ENCODE assay signal across 28 cellular contexts in the genomic region with DNA sequence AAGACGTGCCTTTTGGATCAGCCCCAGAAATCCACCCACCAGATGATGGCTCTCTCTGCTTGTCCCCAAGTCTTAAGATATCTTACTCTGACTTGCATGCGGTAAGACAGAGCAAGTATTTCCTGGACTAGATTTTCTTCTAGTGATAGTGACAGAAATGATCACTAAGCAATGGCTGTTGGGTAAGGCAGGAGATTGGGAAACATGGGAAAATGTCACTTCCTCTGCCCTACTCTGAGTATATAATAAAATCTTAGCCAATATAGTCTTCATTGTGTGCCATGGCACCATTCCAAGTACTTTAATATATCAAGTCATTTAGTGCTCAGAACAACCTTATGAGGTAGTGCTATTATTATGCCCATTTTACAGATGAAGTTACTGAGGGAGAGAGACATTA. TPM values are rescaled to one million over a fixed set of nuclear protein-coding genes. Genes with fewer than 3 reads are reported as not detected.
A peak's percentile ranks its signal among the peaks of the same experiment; 100 is the strongest.
DNase-seq lines count a peak whose midpoint lies in the region; ATAC-seq and TF ChIP-seq lines count a peak whose summit lies in the region.
"Had no signal": no experiment of that assay in that cellular context is flagged by ENCODE, and none has a peak within 500 bp of the region (broad histone marks: within the 10 kb centered on the region; RNA-seq: fewer than 3 reads in every experiment).

No MANE protein-coding gene starts in this region.

- H3K4me1 Mint-ChIP-seq in natural killer cell treated with Interleukin-12 subunit alpha and Interleukin-12 subunit beta and Interleukin-15 and Interleukin-18, amount 100 ng/mL, for 72 hours (ENCODE audit: low read depth in 2 of 2): no peaks in the 10 kb centered on the region
- H3K4me1 Mint-ChIP-seq: activated naive CD4-positive, alpha-beta T cell treated with anti-CD3 and anti-CD28 coated beads, Interleukin-2, amount 10 ng/mL, durations not matched to agents 7 days and 5 days had no signal

- H3K4me1 ChIP-seq in right cardiac atrium (ENCODE audit: control insufficient read depth, insufficient read depth, low read length) (no peaks in the 10 kb centered on the region), PC-3 (ENCODE audit: insufficient read depth, low read length) (no peaks in the 10 kb centered on the region), uterus (peaks cover 0 to 4% of the 10 kb centered on the region in 2 donors), osteoblast (ENCODE audit: insufficient read depth, low read length) (no peaks in the 10 kb centered on the region)
- H3K4me1 ChIP-seq: A549, adrenal gland, body of pancreas, left ventricle myocardium inferior, psoas muscle had no signal

- WGBS in right cardiac atrium: 37% methylated on average over 2 of the region's 2 CpGs

- no peak overlapping the region for H3K4me3 Mint-ChIP-seq in natural killer cell treated with Interleukin-12 subunit alpha and Interleukin-12 subunit beta and Interleukin-15 and Interleukin-18, amount 100 ng/mL, for 72 hours
- H3K4me3 Mint-ChIP-seq: activated naive CD4-positive, alpha-beta T cell treated with anti-CD3 and anti-CD28 coated beads, Interleukin-2, amount 10 ng/mL, durations not matched to agents 7 days and 5 days; activated T-cell treated with anti-CD3 and anti-CD28 coated beads, Interleukin-2, amount 50 U/mL, for 72 hours; CD8-positive, alpha-beta T cell; HFFc6 had no signal

- intact Hi-C loops in right cardiac atrium (cut with DNase I): no loop called here
- intact Hi-C loops in cardiac septum (cut with DNase I): loop anchor here (10.0 kb wide), 1 partner anchor 76 kb away; no protein-coding TSS in a partner anchor
- intact Hi-C loops in PC-3 (cut with micrococcal nuclease): no loop called here
- intact Hi-C loops in uterus (cut with DNase I; ENCODE audit: low total_unique reads): no loop called here

- H3K4me2 ChIP-seq in PC-3 (ENCODE audit: low read length) (no peak overlapping the region), osteoblast (ENCODE audit: insufficient read depth, low read length) (no peak overlapping the region)
- H3K4me2 ChIP-seq: A549, SK-N-SH had no signal

- H3K9me3 Mint-ChIP-seq in natural killer cell treated with Interleukin-12 subunit alpha and Interleukin-12 subunit beta and Interleukin-15 and Interleukin-18, amount 100 ng/mL, for 72 hours: no peaks in the 10 kb centered on the region
- H3K9me3 Mint-ChIP-seq: activated naive CD4-positive, alpha-beta T cell treated with anti-CD3 and anti-CD28 coated beads, Interleukin-2, amount 10 ng/mL, durations not matched to agents 7 days and 5 days; activated T-cell treated with anti-CD3 and anti-CD28 coated beads, Interleukin-2, amount 50 U/mL, for 72 hours; CD8-positive, alpha-beta T cell; HFFc6 had no signal

- peaks cover 0 to under 1% of the 10 kb centered on the region in 2 donors for H3K27me3 Mint-ChIP-seq in natural killer cell treated with Interleukin-12 subunit alpha and Interleukin-12 subunit beta and Interleukin-15 and Interleukin-18, amount 100 ng/mL, for 72 hours

- no peaks in the 10 kb centered on the region for H3K36me3 ChIP-seq in PC-3 (ENCODE audit: low read depth, low read length)
- H3K36me3 ChIP-seq in uterus: no peaks in the 10 kb centered on the region
- no peaks in the 10 kb centered on the region for H3K36me3 ChIP-seq in osteoblast (ENCODE audit: insufficient read depth, low read length)
- H3K36me3 ChIP-seq: adrenal gland, left ventricle myocardium inferior, sigmoid colon, tibial artery had no signal

- H4K20me1 ChIP-seq in PC-3 (ENCODE audit: low read length) (no peaks in the 10 kb centered on the region), osteoblast (ENCODE audit: insufficient read depth, low read length) (no peaks in the 10 kb centered on the region)

- H3F3A ChIP-seq in PC-3 (ENCODE audit: low read length, unreplicated experiment): no peaks in the 10 kb centered on the region

- ATAC-seq in right cardiac atrium: peak; percentile 19 to 41
- no peak for ATAC-seq in PC-3
- no peak for ATAC-seq in HG03108 (IDR thresholded peaks at IDR 0.05; ENCODE audit: unreplicated experiment)
- ATAC-seq in natural killer cell treated with Interleukin-12 subunit alpha and Interleukin-12 subunit beta and Interleukin-15 and Interleukin-18, amount 100 ng/mL, for 72 hours: no peak
- ATAC-seq: activated T-cell treated with anti-CD3 and anti-CD28 coated beads, Interleukin-2, amount 50 U/mL, for 72 hours; body of pancreas; CD8-positive, alpha-beta T cell; psoas muscle had no signal

- H3K9me3 ChIP-seq in right cardiac atrium (ENCODE audit: control insufficient read depth, low read length) (no peaks in the 10 kb centered on the region), PC-3 (ENCODE audit: low read length) (no peaks in the 10 kb centered on the region), uterus (no peaks in the 10 kb centered on the region), osteoblast (ENCODE audit: low read depth, low read length) (no peaks in the 10 kb centered on the region)
- H3K9me3 ChIP-seq: A549, adrenal gland, body of pancreas, psoas muscle, sigmoid colon, SK-N-SH, tibial artery had no signal

- H3K27ac Mint-ChIP-seq in natural killer cell treated with Interleukin-12 subunit alpha and Interleukin-12 subunit beta and Interleukin-15 and Interleukin-18, amount 100 ng/mL, for 72 hours: no peak overlapping the region
- H3K27ac Mint-ChIP-seq: activated naive CD4-positive, alpha-beta T cell treated with anti-CD3 and anti-CD28 coated beads, Interleukin-2, amount 10 ng/mL, durations not matched to agents 7 days and 5 days; activated T-cell treated with anti-CD3 and anti-CD28 coated beads, Interleukin-2, amount 50 U/mL, for 72 hours; CD8-positive, alpha-beta T cell; HFFc6 had no signal

- no peaks in the 10 kb centered on the region for H3K9me2 ChIP-seq in PC-3 (replicated peaks; ENCODE audit: low read length)
- H3K9me2 ChIP-seq: SK-N-SH had no signal

- no peaks in the 10 kb centered on the region for H3K36me3 Mint-ChIP-seq in natural killer cell treated with Interleukin-12 subunit alpha and Interleukin-12 subunit beta and Interleukin-15 and Interleukin-18, amount 100 ng/mL, for 72 hours
- H3K36me3 Mint-ChIP-seq: activated naive CD4-positive, alpha-beta T cell treated with anti-CD3 and anti-CD28 coated beads, Interleukin-2, amount 10 ng/mL, durations not matched to agents 7 days and 5 days; CD8-positive, alpha-beta T cell had no signal

- H3K79me2 ChIP-seq in PC-3 (ENCODE audit: low read length) (no peaks in the 10 kb centered on the region), osteoblast (ENCODE audit: insufficient read depth, low read length) (no peaks in the 10 kb centered on the region)

- no peak for TF ChIP-seq POLR2A in uterus (IDR thresholded peaks at IDR 0.05)

- POLR2A ChIA-PET in PC-3 (lab: Charles Lee; ENCODE audit: unreplicated experiment): no interaction called here

- CTCF ChIA-PET in PC-3 (lab: Charles Lee): no interaction called here

- H3K27ac ChIP-seq in right cardiac atrium (ENCODE audit: low read length) (no peak overlapping the region), PC-3 (ENCODE audit: low read length) (no peak overlapping the region), uterus (peak overlapping the region; percentile 54 to 65), osteoblast (ENCODE audit: low read depth, low read length) (no peak overlapping the region)
- H3K27ac ChIP-seq: A549, body of pancreas, left ventricle myocardium inferior, psoas muscle, tibial artery had no signal

- TF ChIP-seq CTCF in PC-3 (conservative IDR thresholded peaks at IDR 0.05; ENCODE audit: low read depth, low read length) (no peak), fibroblast of pulmonary artery (IDR thresholded peaks at IDR 0.05; ENCODE audit: low read length, missing control alignments) (no peak), uterus (IDR thresholded peaks at IDR 0.05) (no peak), osteoblast (IDR thresholded peaks at IDR 0.05; ENCODE audit: extremely low read depth, low read depth, low read length) (no peak)

- H2AFZ ChIP-seq in PC-3 (ENCODE audit: low read length) (no peak overlapping the region), osteoblast (ENCODE audit: low read length) (no peak overlapping the region)

- no TSS peak for BruUV-seq in PC-3 (replicated peaks; lab: Mats Ljungman, UMichigan)

- H3K4me3 ChIP-seq in right cardiac atrium (ENCODE audit: low read length): no peak overlapping the region
- H3K4me3 ChIP-seq in PC-3 (ENCODE audit: low read length): no peak overlapping the region
- no peak overlapping the region for H3K4me3 ChIP-seq in fibroblast of pulmonary artery (replicated peaks; ENCODE audit: low read depth, low read length)
- H3K4me3 ChIP-seq in uterus: no peak overlapping the region
- no peak overlapping the region for H3K4me3 ChIP-seq in osteoblast (ENCODE audit: insufficient read depth, low read length)
- H3K4me3 ChIP-seq: A549, adrenal gland, body of pancreas, left ventricle myocardium inferior, psoas muscle, sigmoid colon, tibial artery had no signal

- no peak for DNase-seq in right cardiac atrium
- no peak for DNase-seq in cardiac septum (ENCODE audit: low spot score)
- DNase-seq in PC-3: peak; percentile 6
- DNase-seq in fibroblast of pulmonary artery (ENCODE audit: low read depth): peak; percentile 81
- DNase-seq in uterus: no peak
- no peak for DNase-seq in natural killer cell treated with Interleukin-12 subunit alpha and Interleukin-12 subunit beta and Interleukin-15 and Interleukin-18, amount 100 ng/mL, for 72 hours (ENCODE audit: low spot score)
- DNase-seq in osteoblast (ENCODE audit: insufficient read length, low spot score, missing footprints): no peak
- DNase-seq: activated CD4-positive, CD25-positive, alpha-beta regulatory T cell; activated naive CD4-positive, alpha-beta T cell treated with anti-CD3 and anti-CD28 coated beads, Interleukin-2, amount 10 ng/mL, durations not matched to agents 7 days and 5 days; activated T-cell treated with anti-CD3 and anti-CD28 coated beads, Interleukin-2, amount 50 U/mL, for 72 hours; adrenal gland; body of pancreas; CD8-positive, alpha-beta T cell; HFFc6; KBM-7; left ventricle myocardium inferior; NCI-H1436; NCI-H446 treated with DMSO at 0.1 percent for 48 hours; NCI-H774; nucleus accumbens; psoas muscle; sigmoid colon; SK-N-SH; stimulated activated CD4-positive, alpha-beta T cell treated with anti-CD3 and anti-CD28 coated beads, Interleukin-4, amount 100 ng/mL, for 24 hours; tibial artery had no signal

- H3K9ac ChIP-seq in PC-3 (ENCODE audit: low read length): no peak overlapping the region
- H3K9ac ChIP-seq: SK-N-SH had no signal

- H3K27me3 ChIP-seq in right cardiac atrium (ENCODE audit: control insufficient read depth, insufficient read depth) (no peaks in the 10 kb centered on the region), PC-3 (ENCODE audit: low read length) (no peaks in the 10 kb centered on the region), uterus (no peaks in the 10 kb centered on the region), osteoblast (ENCODE audit: insufficient read depth, low read length) (no peaks in the 10 kb centered on the region)
- H3K27me3 ChIP-seq: adrenal gland, body of pancreas, sigmoid colon, tibial artery had no signal

RNA-seq across cellular contexts. Expression of a gene that starts 31.0 kb away (rescaled TPM):
- total RNA-seq in right cardiac atrium (1 to 10 TPM; 4.0 to 5.2 (median 4.4) TPM), cardiac septum (2.7 TPM), PC-3 (2014; rRNA removed) (1.2 and 2.5 TPM in 2 replicates), uterus (10 to 100 TPM; 11.3 to 23.6 (median 16.2) TPM), osteoblast (0.59 and 0.72 TPM in 2 replicates)
- polyA plus RNA-seq in right cardiac atrium: 2.5 TPM
- total RNA-seq in natural killer cell treated with Interleukin-12 subunit alpha and Interleukin-12 subunit beta and Interleukin-15 and Interleukin-18, amount 100 ng/mL, for 72 hours: under 1 TPM in 1 of 2 donors, not detected in 1; 0.45 TPM
- total RNA-seq: CD8-positive, alpha-beta T cell; HFFc6; T-helper 1 cell treated with Interleukin-12 subunit alpha and Interleukin-12 subunit beta and Interleukin-4 antibody, amounts not matched to agents 30 ng/mL and 1 ng/mL, for 36 hours had no signal

Comparison
In these comparisons a context has a peak if more than half of its experiments do, and no peak if none do; other contexts are left out.
1. ATAC-seq: peak in right cardiac atrium (2 of 2); none in PC-3 (single experiment), HG03108 (single experiment) and natural killer cell treated with Interleukin-12 subunit alpha and Interleukin-12 subunit beta and Interleukin-15 and Interleukin-18, amount 100 ng/mL, for 72 hours (0 of 2).
2. DNase-seq: peak in PC-3 (single experiment) and fibroblast of pulmonary artery (single experiment); none in right cardiac atrium (0 of 3), cardiac septum (single experiment), uterus (0 of 2), natural killer cell treated with Interleukin-12 subunit alpha and Interleukin-12 subunit beta and Interleukin-15 and Interleukin-18, amount 100 ng/mL, for 72 hours (single experiment) and osteoblast (single experiment).
3. H3K27ac ChIP-seq: peak in uterus (2 of 2); none in right cardiac atrium (single experiment), PC-3 (single experiment) and osteoblast (single experiment).